Comparison of ENCODE assay signal across 8 cellular contexts in genomic region chr5:139658928-139659667, GRCh38. TPM values are rescaled to one million over a fixed set of nuclear protein-coding genes. Genes with fewer than 3 reads are reported as not detected.
DNase-seq lines count a peak whose midpoint lies in the region; ATAC-seq and TF ChIP-seq lines count a peak whose summit lies in the region.

No MANE protein-coding gene starts in this region.

- peaks cover 4% of the 10 kb centered on the region for H3K23me2 ChIP-seq in H9 (ENCODE audit: insufficient read length, low read depth, low read length, poor library complexity, severe bottlenecking)

- H3K4me3 ChIP-seq in left ventricle myocardium inferior (peak overlapping the region; percentile 55), skeletal muscle tissue (ENCODE audit: low read length in 3 of 3) (peak overlapping the region; percentile 60 to 76 (median 71))

- H4K91ac ChIP-seq in H9 (ENCODE audit: insufficient read length, low read depth, low read length) = no peak overlapping the region

- H3K27ac Mint-ChIP-seq in H9 (peak overlapping the region; percentile 60 to 89 (median 77); a peak in 6 of 7 replicates), T-cell (peak overlapping the region in 1 of 2 donors; percentile 48)
- no peak overlapping the region for H3K27ac Mint-ChIP-seq in activated CD4-positive, alpha-beta memory T cell treated with anti-CD3 and anti-CD28 coated beads for 36 hours
- H3K27ac Mint-ChIP-seq in activated CD4-positive, alpha-beta memory T cell treated with anti-CD3 and anti-CD28 coated beads, Interleukin-2, amount 10 ng/mL, durations not matched to agents 7 days and 5 days = no peak overlapping the region

- H3K27ac ChIP-seq in H9 (ENCODE audit: insufficient read length, low read depth, low read length) = no peak overlapping the region
- H3K27ac ChIP-seq in VCaP = peak overlapping the region; percentile 92
- peak overlapping the region; percentile 91 for H3K27ac ChIP-seq in left ventricle myocardium inferior (replicated peaks)
- peak overlapping the region; percentile 85 for H3K27ac ChIP-seq in skeletal muscle tissue (ENCODE audit: low read depth, low read length)

- H3K23ac ChIP-seq in H9 (ENCODE audit: insufficient read length, low read depth, low read length) = no peak overlapping the region

- no peak overlapping the region for H2BK120ac ChIP-seq in H9 (ENCODE audit: low read depth, low read length, poor library complexity, severe bottlenecking)

- no peak overlapping the region for H2BK12ac ChIP-seq in H9 (ENCODE audit: insufficient read length, low read depth, low read length)

- H3K9me3 ChIP-seq in H9 (ENCODE audit: control insufficient read depth, low read depth, low read length) = no peaks in the 10 kb centered on the region
- no peaks in the 10 kb centered on the region for H3K9me3 ChIP-seq in left ventricle myocardium inferior (replicated peaks)
- H3K9me3 ChIP-seq in skeletal muscle tissue (ENCODE audit: control insufficient read depth in 3 of 3, low read length in 3 of 3) = no peaks in the 10 kb centered on the region

- no peak overlapping the region for H3K56ac ChIP-seq in H9 (ENCODE audit: insufficient read length, low read depth, low read length)

- H4K5ac ChIP-seq in H9 (ENCODE audit: insufficient read length, low read depth, low read length) = no peak overlapping the region

- no peak overlapping the region for H2BK20ac ChIP-seq in H9 (ENCODE audit: low read depth, low read length, poor library complexity, severe bottlenecking)

- DNase-seq in H9 (no peak), left ventricle myocardium inferior (peak; percentile 59), RKO (ENCODE audit: low spot score) (no peak), T-cell (no peak)
- no peak for DNase-seq in activated CD4-positive, alpha-beta memory T cell treated with anti-CD3 and anti-CD28 coated beads for 36 hours
- no peak for DNase-seq in activated CD4-positive, alpha-beta memory T cell treated with anti-CD3 and anti-CD28 coated beads, Interleukin-2, amount 10 ng/mL, durations not matched to agents 7 days and 5 days

- intact Hi-C loops in left ventricle myocardium inferior (cut with micrococcal nuclease) = no loop called here
- intact Hi-C loops in activated CD4-positive, alpha-beta memory T cell treated with anti-CD3 and anti-CD28 coated beads for 36 hours (cut with micrococcal nuclease) = no loop called here

- H3K4me2 ChIP-seq in H9 (ENCODE audit: insufficient read depth, insufficient read length, low read length) = no peak overlapping the region

- H3K4me1 Mint-ChIP-seq in H9 (peaks cover 60 to 74% of the 10 kb centered on the region in 2 experiments), T-cell (peaks cover 14 to 30% (median 15%) of the 10 kb centered on the region in 3 donors)
- no peaks in the 10 kb centered on the region for H3K4me1 Mint-ChIP-seq in activated CD4-positive, alpha-beta memory T cell treated with anti-CD3 and anti-CD28 coated beads for 36 hours (ENCODE audit: low read depth)
- H3K4me1 Mint-ChIP-seq in activated CD4-positive, alpha-beta memory T cell treated with anti-CD3 and anti-CD28 coated beads, Interleukin-2, amount 10 ng/mL, durations not matched to agents 7 days and 5 days = peaks cover 2% of the 10 kb centered on the region

- H3K36me3 Mint-ChIP-seq in H9 (ENCODE audit: insufficient read depth in 1 of 3, low read depth in 3 of 3) (peaks cover 0 to 15% (median 0%) of the 10 kb centered on the region in 3 experiments; a peak in 2 of 7 replicates), T-cell (no peaks in the 10 kb centered on the region)
- no peaks in the 10 kb centered on the region for H3K36me3 Mint-ChIP-seq in activated CD4-positive, alpha-beta memory T cell treated with anti-CD3 and anti-CD28 coated beads for 36 hours
- no peaks in the 10 kb centered on the region for H3K36me3 Mint-ChIP-seq in activated CD4-positive, alpha-beta memory T cell treated with anti-CD3 and anti-CD28 coated beads, Interleukin-2, amount 10 ng/mL, durations not matched to agents 7 days and 5 days (ENCODE audit: low read depth)

- H4K20me1 ChIP-seq in H9 (ENCODE audit: control insufficient read depth, insufficient read depth, insufficient read length) = peaks cover 8% of the 10 kb centered on the region

- WGBS in H9 (ENCODE audit: extremely low coverage, insufficient read length, low lambda C conversion rate) = no CpG with 5 or more reads among the region's 15 CpGs

- no peaks in the 10 kb centered on the region for H3K27me3 ChIP-seq in H9 (ENCODE audit: insufficient read depth, low read length)
- no peaks in the 10 kb centered on the region for H3K27me3 ChIP-seq in left ventricle myocardium inferior (ENCODE audit: low read depth)
- no peaks in the 10 kb centered on the region for H3K27me3 ChIP-seq in skeletal muscle tissue (ENCODE audit: control insufficient read depth in 3 of 3, insufficient read depth in 3 of 3, low read length in 3 of 3)

- H3K14ac ChIP-seq in H9 (ENCODE audit: insufficient read depth, low read length) = no peak overlapping the region

- H4K8ac ChIP-seq in H9 (replicated peaks; ENCODE audit: insufficient read length, low read depth, low read length) = no peak overlapping the region

- H3K4me1 ChIP-seq in H9 (ENCODE audit: insufficient read depth, low read length) (peaks cover 34% of the 10 kb centered on the region), left ventricle myocardium inferior (peaks cover 99% of the 10 kb centered on the region), skeletal muscle tissue (ENCODE audit: control insufficient read depth in 3 of 3, insufficient read depth in 3 of 3, low read length in 3 of 3) (peaks cover 87 to 97% (median 94%) of the 10 kb centered on the region in 3 donors)

- H3K36me3 ChIP-seq in left ventricle myocardium inferior = no peaks in the 10 kb centered on the region
- no peaks in the 10 kb centered on the region for H3K36me3 ChIP-seq in skeletal muscle tissue (ENCODE audit: control insufficient read depth in 3 of 3, insufficient read depth in 3 of 3, low read length in 3 of 3)

- H3K4ac ChIP-seq in H9 (ENCODE audit: low read depth, low read length) = no peak overlapping the region

- H2AFZ ChIP-seq in H9 (ENCODE audit: low read length) = no peak overlapping the region

- H3K4me3 Mint-ChIP-seq in H9 (peak overlapping the region in 1 of 2 experiments; percentile 65; a peak in 3 of 5 replicates), T-cell (no peak overlapping the region)
- H3K4me3 Mint-ChIP-seq in activated CD4-positive, alpha-beta memory T cell treated with anti-CD3 and anti-CD28 coated beads for 36 hours = no peak overlapping the region
- no peak overlapping the region for H3K4me3 Mint-ChIP-seq in activated CD4-positive, alpha-beta memory T cell treated with anti-CD3 and anti-CD28 coated beads, Interleukin-2, amount 10 ng/mL, durations not matched to agents 7 days and 5 days

- H3K79me2 ChIP-seq in H9 (ENCODE audit: insufficient read depth, low read length) = peaks cover 71% of the 10 kb centered on the region; the same call in 1 of the 2 replicates

- H3K27me3 Mint-ChIP-seq in H9 (ENCODE audit: low read depth) = no peaks in the 10 kb centered on the region
- peaks cover 6 to 9% of the 10 kb centered on the region in 2 donors for H3K27me3 Mint-ChIP-seq in T-cell
- H3K27me3 Mint-ChIP-seq in activated CD4-positive, alpha-beta memory T cell treated with anti-CD3 and anti-CD28 coated beads for 36 hours = peaks cover 3% of the 10 kb centered on the region
- H3K27me3 Mint-ChIP-seq in activated CD4-positive, alpha-beta memory T cell treated with anti-CD3 and anti-CD28 coated beads, Interleukin-2, amount 10 ng/mL, durations not matched to agents 7 days and 5 days = no peaks in the 10 kb centered on the region

- ATAC-seq in T-cell (replicated peaks in 1 of 4) = no peak

- no peak overlapping the region for H2BK5ac ChIP-seq in H9 (ENCODE audit: insufficient read length, low read length)

- H3K9ac ChIP-seq in H9 (ENCODE audit: extremely low read depth, insufficient read length, low read length) (no peak overlapping the region), skeletal muscle tissue (ENCODE audit: low read depth in 1 of 3, low read length in 3 of 3) (peak overlapping the region; percentile 66 to 93 (median 67))

- H3K18ac ChIP-seq in H9 (ENCODE audit: insufficient read length, low read depth, low read length) = no peak overlapping the region

- H2BK15ac ChIP-seq in H9 (ENCODE audit: low read depth, low read length) = no peak overlapping the region

- CTCF ChIA-PET in T-cell (lab: Charles Lee) = no interaction called here
- CTCF ChIA-PET in activated CD4-positive, alpha-beta memory T cell treated with anti-CD3 and anti-CD28 coated beads for 36 hours (lab: Charles Lee) = interaction anchor here (0.5 kb wide), 1 partner anchor 15 kb away, joined by 3 read pairs; no protein-coding TSS in a partner anchor
- CTCF ChIA-PET in activated CD4-positive, alpha-beta memory T cell treated with anti-CD3 and anti-CD28 coated beads, Interleukin-2, amount 10 ng/mL, durations not matched to agents 7 days and 5 days (lab: Charles Lee) = interaction anchor here (1.4 kb wide), 2 partner anchors 31 to 106 kb away, joined by 3 to 5 read pairs; no protein-coding TSS in a partner anchor

- no peak overlapping the region for H3T11ph ChIP-seq in H9 (ENCODE audit: low read length)

- no peak for TF ChIP-seq CTCF in H9 (conservative IDR thresholded peaks at IDR 0.05)
- no peak for TF ChIP-seq CTCF in VCaP (conservative IDR thresholded peaks at IDR 0.05)
- no peak for TF ChIP-seq CTCF in left ventricle myocardium inferior (IDR thresholded peaks at IDR 0.05; ENCODE audit: borderline replicate concordance)

- H3K79me1 ChIP-seq in H9 (ENCODE audit: insufficient read depth, low read depth, low read length, poor library complexity, severe bottlenecking) = peaks cover 21% of the 10 kb centered on the region

- H3K9me3 Mint-ChIP-seq in H9 = no peaks in the 10 kb centered on the region
- H3K9me3 Mint-ChIP-seq in T-cell = no peaks in the 10 kb centered on the region
- H3K9me3 Mint-ChIP-seq in activated CD4-positive, alpha-beta memory T cell treated with anti-CD3 and anti-CD28 coated beads for 36 hours = no peaks in the 10 kb centered on the region
- H3K9me3 Mint-ChIP-seq in activated CD4-positive, alpha-beta memory T cell treated with anti-CD3 and anti-CD28 coated beads, Interleukin-2, amount 10 ng/mL, durations not matched to agents 7 days and 5 days = no peaks in the 10 kb centered on the region

- POLR2A ChIA-PET in T-cell (lab: Charles Lee) = no interaction called here
- POLR2A ChIA-PET in activated CD4-positive, alpha-beta memory T cell treated with anti-CD3 and anti-CD28 coated beads for 36 hours (lab: Charles Lee) = interaction anchor here (0.7 kb wide), 1 partner anchor 22 kb away, joined by 3 read pairs; no protein-coding TSS in a partner anchor
- POLR2A ChIA-PET in activated CD4-positive, alpha-beta memory T cell treated with anti-CD3 and anti-CD28 coated beads, Interleukin-2, amount 10 ng/mL, durations not matched to agents 7 days and 5 days (lab: Charles Lee) = interaction anchor here (1.0 kb wide), 1 partner anchor 32 kb away, joined by 3 read pairs; no protein-coding TSS in a partner anchor

- no peak overlapping the region for H2AK5ac ChIP-seq in H9 (ENCODE audit: insufficient read length, low read length)

RNA-seq across cellular contexts. Expression of gene CXXC5, which starts 10.9 kb away (rescaled TPM):
- total RNA-seq in H9 (2021) (105 and 107 TPM in 2 replicates), left ventricle myocardium inferior (56.9 TPM), skeletal muscle tissue (66.8 TPM), T-cell (1 to 10 TPM; 5.1 to 7.6 (median 6.2) TPM)
- total RNA-seq in activated CD4-positive, alpha-beta memory T cell treated with anti-CD3 and anti-CD28 coated beads for 36 hours = 1 to 10 TPM in 1 of 2 experiments, under 1 TPM in 1; 0.82 to 1.0 TPM
- 1 to 10 TPM; 1.4 to 1.7 TPM for total RNA-seq in activated CD4-positive, alpha-beta memory T cell treated with anti-CD3 and anti-CD28 coated beads, Interleukin-2, amount 10 ng/mL, durations not matched to agents 7 days and 5 days

Comparison
In these comparisons a context has a peak if more than half of its experiments do, and no peak if none do; other contexts are left out.
1. H3K27ac Mint-ChIP-seq: peak in H9 (3 of 3); none in activated CD4-positive, alpha-beta memory T cell treated with anti-CD3 and anti-CD28 coated beads for 36 hours (single experiment) and activated CD4-positive, alpha-beta memory T cell treated with anti-CD3 and anti-CD28 coated beads, Interleukin-2, amount 10 ng/mL, durations not matched to agents 7 days and 5 days (single experiment).
2. CTCF ChIA-PET loops: an anchor here in activated CD4-positive, alpha-beta memory T cell treated with anti-CD3 and anti-CD28 coated beads for 36 hours (0.5 kb wide) and activated CD4-positive, alpha-beta memory T cell treated with anti-CD3 and anti-CD28 coated beads, Interleukin-2, amount 10 ng/mL, durations not matched to agents 7 days and 5 days (1.4 kb wide); none called in T-cell.
3. POLR2A ChIA-PET loops: an anchor here in activated CD4-positive, alpha-beta memory T cell treated with anti-CD3 and anti-CD28 coated beads for 36 hours (0.7 kb wide) and activated CD4-positive, alpha-beta memory T cell treated with anti-CD3 and anti-CD28 coated beads, Interleukin-2, amount 10 ng/mL, durations not matched to agents 7 days and 5 days (1.0 kb wide); none called in T-cell.